ENCODE assay signal across 1 cellular context in genomic region chr1:16072616-16073484, GRCh38.
TF ChIP-seq lines count a peak whose summit lies in the region.

No MANE protein-coding gene starts in this region.

TF ChIP-seq in K562, 482 proteins besides CTCF, POLR2A, EP300 and RAD21 (continues in another document):
- TF ChIP-seq SIN3A (IDR thresholded peaks at IDR 0.05; ENCODE audit: borderline replicate concordance in 2 of 2, control insufficient read depth in 1 of 2, low read depth in 2 of 2, low read length in 2 of 2) (no peak), RBM14 (IDR thresholded peaks at IDR 0.05; ENCODE audit: borderline replicate concordance, insufficient read depth, low read depth, low read length) (0 out of 2 replicates have a peak, but pooled peaks have one; percentile 40), ZBTB7A (IDR thresholded peaks at IDR 0.05; ENCODE audit: borderline replicate concordance, control insufficient read depth, low read depth, low read length) (0 out of 2 replicates have a peak, but pooled peaks have one; percentile 33), ZNF212 (CRISPR knock-in tag; IDR thresholded peaks at IDR 0.05) (no peak), SAFB (IDR thresholded peaks at IDR 0.05; ENCODE audit: borderline replicate concordance, low read depth, low read length) (0 out of 2 replicates have a peak, but pooled peaks have one; percentile 37), BHLHE40 (IDR thresholded peaks at IDR 0.05; ENCODE audit: low read length) (peak; percentile 96), MAZ (CRISPR knock-in tag; conservative IDR thresholded peaks at IDR 0.05 in 1 of 2, IDR thresholded peaks at IDR 0.05 in 1 of 2) (0 out of 4 replicates have a peak, but pooled peaks of 1 of the 2 experiments have one; percentile 4), ZSCAN32 (CRISPR knock-in tag; IDR thresholded peaks at IDR 0.05) (no peak), FOXM1 (IDR thresholded peaks at IDR 0.05; ENCODE audit: low read depth) (no peak), FOXM1 (CRISPR knock-in tag; IDR thresholded peaks at IDR 0.05; ENCODE audit: low read depth) (peak; percentile 62; the same call in 1 of the 2 replicates), PML (IDR thresholded peaks at IDR 0.05; ENCODE audit: low read length) (no peak), TAF1 (IDR thresholded peaks at IDR 0.05; ENCODE audit: control insufficient read depth, extremely low read depth, insufficient read depth, low read length, severe bottlenecking) (no peak), ARID1B (IDR thresholded peaks at IDR 0.05) (no peak), CGGBP1 (CRISPR knock-in tag; IDR thresholded peaks at IDR 0.05) (no peak), NONO (IDR thresholded peaks at IDR 0.05; ENCODE audit: low read depth in 2 of 2, low read length in 1 of 2) (peak in 1 of 2 experiments; percentile 82; a peak in 2 of 4 replicates), CBX1 (IDR thresholded peaks at IDR 0.05; ENCODE audit: low read depth) (0 out of 2 replicates have a peak, but pooled peaks have one; percentile 9), ZNF311 (CRISPR knock-in tag; IDR thresholded peaks at IDR 0.05) (no peak), POLR2G (IDR thresholded peaks at IDR 0.05; ENCODE audit: low read depth, low read length) (peak; percentile 72), ZC3H4 (CRISPR knock-in tag; IDR thresholded peaks at IDR 0.05; ENCODE audit: borderline replicate concordance) (no peak), CREB1 (IDR thresholded peaks at IDR 0.05) (0 out of 2 replicates have a peak, but pooled peaks have one; percentile 9), CREB1 (CRISPR knock-in tag; IDR thresholded peaks at IDR 0.05) (no peak), ESRRB (CRISPR knock-in tag; IDR thresholded peaks at IDR 0.05; ENCODE audit: borderline replicate concordance) (no peak), PTTG1 (tag; IDR thresholded peaks at IDR 0.05; ENCODE audit: low read depth) (no peak), ZNF318 (IDR thresholded peaks at IDR 0.05; ENCODE audit: borderline replicate concordance in 1 of 2, low read depth in 1 of 2) (no peak), ZNF398 (CRISPR knock-in tag; IDR thresholded peaks at IDR 0.05) (no peak), PHB (CRISPR knock-in tag; IDR thresholded peaks at IDR 0.05) (0 out of 2 replicates have a peak, but pooled peaks have one; percentile 82), PCBP1 (IDR thresholded peaks at IDR 0.05; ENCODE audit: low read depth, low read length, poor library complexity, severe bottlenecking) (peak; percentile 78)
- TF ChIP-seq, protein P1, sequence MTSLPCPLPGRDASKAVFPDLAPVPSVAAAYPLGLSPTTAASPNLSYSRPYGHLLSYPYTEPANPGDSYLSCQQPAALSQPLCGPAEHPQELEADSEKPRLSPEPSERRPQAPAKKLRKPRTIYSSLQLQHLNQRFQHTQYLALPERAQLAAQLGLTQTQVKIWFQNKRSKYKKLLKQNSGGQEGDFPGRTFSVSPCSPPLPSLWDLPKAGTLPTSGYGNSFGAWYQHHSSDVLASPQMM (CRISPR knock-in tag; IDR thresholded peaks at IDR 0.05): no peak
- TF ChIP-seq, protein P2, sequence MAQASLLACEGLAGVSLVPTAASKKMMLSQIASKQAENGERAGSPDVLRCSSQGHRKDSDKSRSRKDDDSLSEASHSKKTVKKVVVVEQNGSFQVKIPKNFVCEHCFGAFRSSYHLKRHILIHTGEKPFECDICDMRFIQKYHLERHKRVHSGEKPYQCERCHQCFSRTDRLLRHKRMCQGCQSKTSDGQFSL (CRISPR knock-in tag; IDR thresholded peaks at IDR 0.05): peak; percentile 3; the same call in 1 of the 2 replicates
- TF ChIP-seq, protein P2 (tag; IDR thresholded peaks at IDR 0.05): no peak
- TF ChIP-seq, protein P3, sequence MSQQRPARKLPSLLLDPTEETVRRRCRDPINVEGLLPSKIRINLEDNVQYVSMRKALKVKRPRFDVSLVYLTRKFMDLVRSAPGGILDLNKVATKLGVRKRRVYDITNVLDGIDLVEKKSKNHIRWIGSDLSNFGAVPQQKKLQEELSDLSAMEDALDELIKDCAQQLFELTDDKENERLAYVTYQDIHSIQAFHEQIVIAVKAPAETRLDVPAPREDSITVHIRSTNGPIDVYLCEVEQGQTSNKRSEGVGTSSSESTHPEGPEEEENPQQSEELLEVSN (IDR thresholded peaks at IDR 0.05; ENCODE audit: borderline replicate concordance in 1 of 2, extremely low read depth in 1 of 2, insufficient read depth in 1 of 2, insufficient read length in 1 of 2, low read depth in 1 of 2, low read length in 1 of 2, poor library complexity in 1 of 2, severe bottlenecking in 1 of 2): peak in 1 of 2 experiments; percentile 68
- TF ChIP-seq, protein P4, sequence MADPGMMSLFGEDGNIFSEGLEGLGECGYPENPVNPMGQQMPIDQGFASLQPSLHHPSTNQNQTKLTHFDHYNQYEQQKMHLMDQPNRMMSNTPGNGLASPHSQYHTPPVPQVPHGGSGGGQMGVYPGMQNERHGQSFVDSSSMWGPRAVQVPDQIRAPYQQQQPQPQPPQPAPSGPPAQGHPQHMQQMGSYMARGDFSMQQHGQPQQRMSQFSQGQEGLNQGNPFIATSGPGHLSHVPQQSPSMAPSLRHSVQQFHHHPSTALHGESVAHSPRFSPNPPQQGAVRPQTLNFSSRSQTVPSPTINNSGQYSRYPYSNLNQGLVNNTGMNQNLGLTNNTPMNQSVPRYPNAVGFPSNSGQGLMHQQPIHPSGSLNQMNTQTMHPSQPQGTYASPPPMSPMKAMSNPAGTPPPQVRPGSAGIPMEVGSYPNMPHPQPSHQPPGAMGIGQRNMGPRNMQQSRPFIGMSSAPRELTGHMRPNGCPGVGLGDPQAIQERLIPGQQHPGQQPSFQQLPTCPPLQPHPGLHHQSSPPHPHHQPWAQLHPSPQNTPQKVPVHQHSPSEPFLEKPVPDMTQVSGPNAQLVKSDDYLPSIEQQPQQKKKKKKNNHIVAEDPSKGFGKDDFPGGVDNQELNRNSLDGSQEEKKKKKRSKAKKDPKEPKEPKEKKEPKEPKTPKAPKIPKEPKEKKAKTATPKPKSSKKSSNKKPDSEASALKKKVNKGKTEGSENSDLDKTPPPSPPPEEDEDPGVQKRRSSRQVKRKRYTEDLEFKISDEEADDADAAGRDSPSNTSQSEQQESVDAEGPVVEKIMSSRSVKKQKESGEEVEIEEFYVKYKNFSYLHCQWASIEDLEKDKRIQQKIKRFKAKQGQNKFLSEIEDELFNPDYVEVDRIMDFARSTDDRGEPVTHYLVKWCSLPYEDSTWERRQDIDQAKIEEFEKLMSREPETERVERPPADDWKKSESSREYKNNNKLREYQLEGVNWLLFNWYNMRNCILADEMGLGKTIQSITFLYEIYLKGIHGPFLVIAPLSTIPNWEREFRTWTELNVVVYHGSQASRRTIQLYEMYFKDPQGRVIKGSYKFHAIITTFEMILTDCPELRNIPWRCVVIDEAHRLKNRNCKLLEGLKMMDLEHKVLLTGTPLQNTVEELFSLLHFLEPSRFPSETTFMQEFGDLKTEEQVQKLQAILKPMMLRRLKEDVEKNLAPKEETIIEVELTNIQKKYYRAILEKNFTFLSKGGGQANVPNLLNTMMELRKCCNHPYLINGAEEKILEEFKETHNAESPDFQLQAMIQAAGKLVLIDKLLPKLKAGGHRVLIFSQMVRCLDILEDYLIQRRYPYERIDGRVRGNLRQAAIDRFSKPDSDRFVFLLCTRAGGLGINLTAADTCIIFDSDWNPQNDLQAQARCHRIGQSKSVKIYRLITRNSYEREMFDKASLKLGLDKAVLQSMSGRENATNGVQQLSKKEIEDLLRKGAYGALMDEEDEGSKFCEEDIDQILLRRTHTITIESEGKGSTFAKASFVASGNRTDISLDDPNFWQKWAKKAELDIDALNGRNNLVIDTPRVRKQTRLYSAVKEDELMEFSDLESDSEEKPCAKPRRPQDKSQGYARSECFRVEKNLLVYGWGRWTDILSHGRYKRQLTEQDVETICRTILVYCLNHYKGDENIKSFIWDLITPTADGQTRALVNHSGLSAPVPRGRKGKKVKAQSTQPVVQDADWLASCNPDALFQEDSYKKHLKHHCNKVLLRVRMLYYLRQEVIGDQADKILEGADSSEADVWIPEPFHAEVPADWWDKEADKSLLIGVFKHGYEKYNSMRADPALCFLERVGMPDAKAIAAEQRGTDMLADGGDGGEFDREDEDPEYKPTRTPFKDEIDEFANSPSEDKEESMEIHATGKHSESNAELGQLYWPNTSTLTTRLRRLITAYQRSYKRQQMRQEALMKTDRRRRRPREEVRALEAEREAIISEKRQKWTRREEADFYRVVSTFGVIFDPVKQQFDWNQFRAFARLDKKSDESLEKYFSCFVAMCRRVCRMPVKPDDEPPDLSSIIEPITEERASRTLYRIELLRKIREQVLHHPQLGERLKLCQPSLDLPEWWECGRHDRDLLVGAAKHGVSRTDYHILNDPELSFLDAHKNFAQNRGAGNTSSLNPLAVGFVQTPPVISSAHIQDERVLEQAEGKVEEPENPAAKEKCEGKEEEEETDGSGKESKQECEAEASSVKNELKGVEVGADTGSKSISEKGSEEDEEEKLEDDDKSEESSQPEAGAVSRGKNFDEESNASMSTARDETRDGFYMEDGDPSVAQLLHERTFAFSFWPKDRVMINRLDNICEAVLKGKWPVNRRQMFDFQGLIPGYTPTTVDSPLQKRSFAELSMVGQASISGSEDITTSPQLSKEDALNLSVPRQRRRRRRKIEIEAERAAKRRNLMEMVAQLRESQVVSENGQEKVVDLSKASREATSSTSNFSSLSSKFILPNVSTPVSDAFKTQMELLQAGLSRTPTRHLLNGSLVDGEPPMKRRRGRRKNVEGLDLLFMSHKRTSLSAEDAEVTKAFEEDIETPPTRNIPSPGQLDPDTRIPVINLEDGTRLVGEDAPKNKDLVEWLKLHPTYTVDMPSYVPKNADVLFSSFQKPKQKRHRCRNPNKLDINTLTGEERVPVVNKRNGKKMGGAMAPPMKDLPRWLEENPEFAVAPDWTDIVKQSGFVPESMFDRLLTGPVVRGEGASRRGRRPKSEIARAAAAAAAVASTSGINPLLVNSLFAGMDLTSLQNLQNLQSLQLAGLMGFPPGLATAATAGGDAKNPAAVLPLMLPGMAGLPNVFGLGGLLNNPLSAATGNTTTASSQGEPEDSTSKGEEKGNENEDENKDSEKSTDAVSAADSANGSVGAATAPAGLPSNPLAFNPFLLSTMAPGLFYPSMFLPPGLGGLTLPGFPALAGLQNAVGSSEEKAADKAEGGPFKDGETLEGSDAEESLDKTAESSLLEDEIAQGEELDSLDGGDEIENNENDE (IDR thresholded peaks at IDR 0.05; ENCODE audit: low read depth, low read length): no peak
